Comparison of ENCODE assay signal across 1 cellular context in the genomic region with DNA sequence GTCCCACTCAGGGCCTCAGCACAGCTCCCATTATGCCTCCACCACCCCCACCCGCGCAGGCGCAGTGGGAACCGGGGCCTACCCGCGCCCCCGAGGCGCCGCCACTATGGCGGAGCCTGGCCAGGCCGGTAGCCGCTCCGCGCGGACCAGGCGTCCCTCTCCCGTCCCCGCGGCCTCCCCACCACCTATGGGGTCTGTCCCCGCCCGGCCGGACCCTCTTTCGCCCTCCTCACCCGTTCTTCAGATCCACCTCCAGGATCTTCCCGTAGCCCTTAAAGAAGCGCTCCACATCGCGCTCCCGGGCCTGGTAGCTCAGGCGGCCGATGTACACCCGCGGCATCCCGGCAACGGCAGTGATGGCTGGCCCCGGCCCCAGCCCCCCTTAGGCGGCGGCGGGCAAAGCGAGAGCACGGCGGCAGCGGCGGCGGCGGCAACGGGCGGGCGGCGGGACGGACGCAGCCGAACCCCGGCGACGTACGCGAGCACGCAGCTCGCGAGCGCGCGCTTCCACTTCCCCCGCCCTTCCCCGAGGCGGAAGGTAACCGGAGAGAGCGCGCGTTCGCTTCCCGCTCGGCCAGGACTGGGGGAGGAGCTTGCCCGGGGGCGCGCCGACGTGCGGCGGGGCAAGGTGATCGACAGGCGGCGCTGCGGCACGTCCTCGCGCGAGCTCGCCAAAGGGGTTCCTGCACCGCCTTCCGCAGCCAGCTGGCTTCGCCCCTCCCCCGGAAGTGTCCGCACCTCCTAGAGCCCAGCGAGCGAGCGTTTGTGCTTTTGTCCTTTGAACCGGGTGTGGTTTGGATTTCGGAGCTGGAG.
TF ChIP-seq lines count a peak whose summit lies in the region.

A gene (minus strand): TSS at position 488 of the 813 bp plus-strand sequence. CDS start 148 bp downstream, at position 340.

TF ChIP-seq in HepG2, 621 proteins besides CTCF, POLR2A, EP300 and RAD21 (continued from another document and continues in another):
- TF ChIP-seq ZFYVE20 (CRISPR knock-in tag; IDR thresholded peaks at IDR 0.05; ENCODE audit: borderline replicate concordance, low read depth), result peak; percentile 57; the same call in 1 of the 2 replicates
- TF ChIP-seq ZNF816 (CRISPR knock-in tag; IDR thresholded peaks at IDR 0.05; ENCODE audit: borderline replicate concordance), result no peak
- TF ChIP-seq JUNB (CRISPR knock-in tag; IDR thresholded peaks at IDR 0.05; ENCODE audit: borderline replicate concordance), result no peak
- no peak for TF ChIP-seq HOXA9 (CRISPR knock-in tag; IDR thresholded peaks at IDR 0.05; ENCODE audit: borderline replicate concordance)
- no peak for TF ChIP-seq NR2F2 (IDR thresholded peaks at IDR 0.05; ENCODE audit: borderline replicate concordance, low read depth)
- TF ChIP-seq ZNF138 (CRISPR knock-in tag; IDR thresholded peaks at IDR 0.05; ENCODE audit: low read depth), result no peak
- TF ChIP-seq, protein P1, sequence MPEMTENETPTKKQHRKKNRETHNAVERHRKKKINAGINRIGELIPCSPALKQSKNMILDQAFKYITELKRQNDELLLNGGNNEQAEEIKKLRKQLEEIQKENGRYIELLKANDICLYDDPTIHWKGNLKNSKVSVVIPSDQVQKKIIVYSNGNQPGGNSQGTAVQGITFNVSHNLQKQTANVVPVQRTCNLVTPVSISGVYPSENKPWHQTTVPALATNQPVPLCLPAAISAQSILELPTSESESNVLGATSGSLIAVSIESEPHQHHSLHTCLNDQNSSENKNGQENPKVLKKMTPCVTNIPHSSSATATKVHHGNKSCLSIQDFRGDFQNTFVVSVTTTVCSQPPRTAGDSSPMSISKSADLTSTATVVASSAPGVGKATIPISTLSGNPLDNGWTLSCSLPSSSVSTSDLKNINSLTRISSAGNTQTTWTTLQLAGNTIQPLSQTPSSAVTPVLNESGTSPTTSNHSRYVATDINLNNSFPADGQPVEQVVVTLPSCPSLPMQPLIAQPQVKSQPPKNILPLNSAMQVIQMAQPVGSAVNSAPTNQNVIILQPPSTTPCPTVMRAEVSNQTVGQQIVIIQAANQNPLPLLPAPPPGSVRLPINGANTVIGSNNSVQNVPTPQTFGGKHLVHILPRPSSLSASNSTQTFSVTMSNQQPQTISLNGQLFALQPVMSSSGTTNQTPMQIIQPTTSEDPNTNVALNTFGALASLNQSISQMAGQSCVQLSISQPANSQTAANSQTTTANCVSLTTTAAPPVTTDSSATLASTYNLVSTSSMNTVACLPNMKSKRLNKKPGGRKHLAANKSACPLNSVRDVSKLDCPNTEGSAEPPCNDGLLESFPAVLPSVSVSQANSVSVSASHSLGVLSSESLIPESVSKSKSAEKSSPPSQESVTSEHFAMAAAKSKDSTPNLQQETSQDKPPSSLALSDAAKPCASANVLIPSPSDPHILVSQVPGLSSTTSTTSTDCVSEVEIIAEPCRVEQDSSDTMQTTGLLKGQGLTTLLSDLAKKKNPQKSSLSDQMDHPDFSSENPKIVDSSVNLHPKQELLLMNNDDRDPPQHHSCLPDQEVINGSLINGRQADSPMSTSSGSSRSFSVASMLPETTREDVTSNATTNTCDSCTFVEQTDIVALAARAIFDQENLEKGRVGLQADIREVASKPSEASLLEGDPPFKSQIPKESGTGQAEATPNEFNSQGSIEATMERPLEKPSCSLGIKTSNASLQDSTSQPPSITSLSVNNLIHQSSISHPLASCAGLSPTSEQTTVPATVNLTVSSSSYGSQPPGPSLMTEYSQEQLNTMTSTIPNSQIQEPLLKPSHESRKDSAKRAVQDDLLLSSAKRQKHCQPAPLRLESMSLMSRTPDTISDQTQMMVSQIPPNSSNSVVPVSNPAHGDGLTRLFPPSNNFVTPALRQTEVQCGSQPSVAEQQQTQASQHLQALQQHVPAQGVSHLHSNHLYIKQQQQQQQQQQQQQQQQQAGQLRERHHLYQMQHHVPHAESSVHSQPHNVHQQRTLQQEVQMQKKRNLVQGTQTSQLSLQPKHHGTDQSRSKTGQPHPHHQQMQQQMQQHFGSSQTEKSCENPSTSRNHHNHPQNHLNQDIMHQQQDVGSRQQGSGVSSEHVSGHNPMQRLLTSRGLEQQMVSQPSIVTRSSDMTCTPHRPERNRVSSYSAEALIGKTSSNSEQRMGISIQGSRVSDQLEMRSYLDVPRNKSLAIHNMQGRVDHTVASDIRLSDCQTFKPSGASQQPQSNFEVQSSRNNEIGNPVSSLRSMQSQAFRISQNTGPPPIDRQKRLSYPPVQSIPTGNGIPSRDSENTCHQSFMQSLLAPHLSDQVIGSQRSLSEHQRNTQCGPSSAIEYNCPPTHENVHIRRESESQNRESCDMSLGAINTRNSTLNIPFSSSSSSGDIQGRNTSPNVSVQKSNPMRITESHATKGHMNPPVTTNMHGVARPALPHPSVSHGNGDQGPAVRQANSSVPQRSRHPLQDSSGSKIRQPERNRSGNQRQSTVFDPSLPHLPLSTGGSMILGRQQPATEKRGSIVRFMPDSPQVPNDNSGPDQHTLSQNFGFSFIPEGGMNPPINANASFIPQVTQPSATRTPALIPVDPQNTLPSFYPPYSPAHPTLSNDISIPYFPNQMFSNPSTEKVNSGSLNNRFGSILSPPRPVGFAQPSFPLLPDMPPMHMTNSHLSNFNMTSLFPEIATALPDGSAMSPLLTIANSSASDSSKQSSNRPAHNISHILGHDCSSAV (CRISPR knock-in tag; IDR thresholded peaks at IDR 0.05; ENCODE audit: borderline replicate concordance), result no peak; the same call in 1 of the 2 replicates
- TF ChIP-seq, protein P2, sequence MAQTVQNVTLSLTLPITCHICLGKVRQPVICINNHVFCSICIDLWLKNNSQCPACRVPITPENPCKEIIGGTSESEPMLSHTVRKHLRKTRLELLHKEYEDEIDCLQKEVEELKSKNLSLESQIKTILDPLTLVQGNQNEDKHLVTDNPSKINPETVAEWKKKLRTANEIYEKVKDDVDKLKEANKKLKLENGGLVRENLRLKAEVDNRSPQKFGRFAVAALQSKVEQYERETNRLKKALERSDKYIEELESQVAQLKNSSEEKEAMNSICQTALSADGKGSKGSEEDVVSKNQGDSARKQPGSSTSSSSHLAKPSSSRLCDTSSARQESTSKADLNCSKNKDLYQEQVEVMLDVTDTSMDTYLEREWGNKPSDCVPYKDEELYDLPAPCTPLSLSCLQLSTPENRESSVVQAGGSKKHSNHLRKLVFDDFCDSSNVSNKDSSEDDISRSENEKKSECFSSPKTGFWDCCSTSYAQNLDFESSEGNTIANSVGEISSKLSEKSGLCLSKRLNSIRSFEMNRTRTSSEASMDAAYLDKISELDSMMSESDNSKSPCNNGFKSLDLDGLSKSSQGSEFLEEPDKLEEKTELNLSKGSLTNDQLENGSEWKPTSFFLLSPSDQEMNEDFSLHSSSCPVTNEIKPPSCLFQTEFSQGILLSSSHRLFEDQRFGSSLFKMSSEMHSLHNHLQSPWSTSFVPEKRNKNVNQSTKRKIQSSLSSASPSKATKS (CRISPR knock-in tag; IDR thresholded peaks at IDR 0.05), result no peak
- TF ChIP-seq, protein P3, sequence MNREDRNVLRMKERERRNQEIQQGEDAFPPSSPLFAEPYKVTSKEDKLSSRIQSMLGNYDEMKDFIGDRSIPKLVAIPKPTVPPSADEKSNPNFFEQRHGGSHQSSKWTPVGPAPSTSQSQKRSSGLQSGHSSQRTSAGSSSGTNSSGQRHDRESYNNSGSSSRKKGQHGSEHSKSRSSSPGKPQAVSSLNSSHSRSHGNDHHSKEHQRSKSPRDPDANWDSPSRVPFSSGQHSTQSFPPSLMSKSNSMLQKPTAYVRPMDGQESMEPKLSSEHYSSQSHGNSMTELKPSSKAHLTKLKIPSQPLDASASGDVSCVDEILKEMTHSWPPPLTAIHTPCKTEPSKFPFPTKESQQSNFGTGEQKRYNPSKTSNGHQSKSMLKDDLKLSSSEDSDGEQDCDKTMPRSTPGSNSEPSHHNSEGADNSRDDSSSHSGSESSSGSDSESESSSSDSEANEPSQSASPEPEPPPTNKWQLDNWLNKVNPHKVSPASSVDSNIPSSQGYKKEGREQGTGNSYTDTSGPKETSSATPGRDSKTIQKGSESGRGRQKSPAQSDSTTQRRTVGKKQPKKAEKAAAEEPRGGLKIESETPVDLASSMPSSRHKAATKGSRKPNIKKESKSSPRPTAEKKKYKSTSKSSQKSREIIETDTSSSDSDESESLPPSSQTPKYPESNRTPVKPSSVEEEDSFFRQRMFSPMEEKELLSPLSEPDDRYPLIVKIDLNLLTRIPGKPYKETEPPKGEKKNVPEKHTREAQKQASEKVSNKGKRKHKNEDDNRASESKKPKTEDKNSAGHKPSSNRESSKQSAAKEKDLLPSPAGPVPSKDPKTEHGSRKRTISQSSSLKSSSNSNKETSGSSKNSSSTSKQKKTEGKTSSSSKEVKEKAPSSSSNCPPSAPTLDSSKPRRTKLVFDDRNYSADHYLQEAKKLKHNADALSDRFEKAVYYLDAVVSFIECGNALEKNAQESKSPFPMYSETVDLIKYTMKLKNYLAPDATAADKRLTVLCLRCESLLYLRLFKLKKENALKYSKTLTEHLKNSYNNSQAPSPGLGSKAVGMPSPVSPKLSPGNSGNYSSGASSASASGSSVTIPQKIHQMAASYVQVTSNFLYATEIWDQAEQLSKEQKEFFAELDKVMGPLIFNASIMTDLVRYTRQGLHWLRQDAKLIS (CRISPR knock-in tag; IDR thresholded peaks at IDR 0.05), result peak; percentile 63; the same call in 1 of the 2 replicates
- TF ChIP-seq, protein P4, sequence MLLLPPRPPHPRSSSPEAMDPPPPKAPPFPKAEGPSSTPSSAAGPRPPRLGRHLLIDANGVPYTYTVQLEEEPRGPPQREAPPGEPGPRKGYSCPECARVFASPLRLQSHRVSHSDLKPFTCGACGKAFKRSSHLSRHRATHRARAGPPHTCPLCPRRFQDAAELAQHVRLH (CRISPR knock-in tag; IDR thresholded peaks at IDR 0.05; ENCODE audit: borderline replicate concordance, low read depth), result peak; percentile 61; the same call in 1 of the 2 replicates
- no peak for TF ChIP-seq ZSCAN22 (CRISPR knock-in tag; IDR thresholded peaks at IDR 0.05)
- TF ChIP-seq, protein P5, sequence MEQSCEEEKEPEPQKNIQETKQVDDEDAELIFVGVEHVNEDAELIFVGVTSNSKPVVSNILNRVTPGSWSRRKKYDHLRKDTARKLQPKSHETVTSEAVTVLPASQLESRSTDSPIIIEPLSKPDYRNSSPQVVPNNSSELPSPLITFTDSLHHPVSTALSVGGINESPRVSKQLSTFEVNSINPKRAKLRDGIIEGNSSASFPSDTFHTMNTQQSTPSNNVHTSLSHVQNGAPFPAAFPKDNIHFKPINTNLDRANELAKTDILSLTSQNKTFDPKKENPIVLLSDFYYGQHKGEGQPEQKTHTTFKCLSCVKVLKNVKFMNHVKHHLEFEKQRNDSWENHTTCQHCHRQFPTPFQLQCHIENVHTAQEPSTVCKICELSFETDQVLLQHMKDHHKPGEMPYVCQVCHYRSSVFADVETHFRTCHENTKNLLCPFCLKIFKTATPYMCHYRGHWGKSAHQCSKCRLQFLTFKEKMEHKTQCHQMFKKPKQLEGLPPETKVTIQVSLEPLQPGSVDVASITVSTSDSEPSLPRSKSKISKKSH (CRISPR knock-in tag; IDR thresholded peaks at IDR 0.05; ENCODE audit: borderline replicate concordance), result no peak
- TF ChIP-seq ZFP37 (CRISPR knock-in tag; IDR thresholded peaks at IDR 0.05; ENCODE audit: borderline replicate concordance), result no peak
- TF ChIP-seq, protein P6, sequence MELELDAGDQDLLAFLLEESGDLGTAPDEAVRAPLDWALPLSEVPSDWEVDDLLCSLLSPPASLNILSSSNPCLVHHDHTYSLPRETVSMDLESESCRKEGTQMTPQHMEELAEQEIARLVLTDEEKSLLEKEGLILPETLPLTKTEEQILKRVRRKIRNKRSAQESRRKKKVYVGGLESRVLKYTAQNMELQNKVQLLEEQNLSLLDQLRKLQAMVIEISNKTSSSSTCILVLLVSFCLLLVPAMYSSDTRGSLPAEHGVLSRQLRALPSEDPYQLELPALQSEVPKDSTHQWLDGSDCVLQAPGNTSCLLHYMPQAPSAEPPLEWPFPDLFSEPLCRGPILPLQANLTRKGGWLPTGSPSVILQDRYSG (CRISPR knock-in tag; IDR thresholded peaks at IDR 0.05), result no peak; the same call in 1 of the 2 replicates
- TF ChIP-seq, protein P7, sequence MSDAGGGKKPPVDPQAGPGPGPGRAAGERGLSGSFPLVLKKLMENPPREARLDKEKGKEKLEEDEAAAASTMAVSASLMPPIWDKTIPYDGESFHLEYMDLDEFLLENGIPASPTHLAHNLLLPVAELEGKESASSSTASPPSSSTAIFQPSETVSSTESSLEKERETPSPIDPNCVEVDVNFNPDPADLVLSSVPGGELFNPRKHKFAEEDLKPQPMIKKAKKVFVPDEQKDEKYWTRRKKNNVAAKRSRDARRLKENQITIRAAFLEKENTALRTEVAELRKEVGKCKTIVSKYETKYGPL (CRISPR knock-in tag; IDR thresholded peaks at IDR 0.05), result no peak
- TF ChIP-seq PAF1 (CRISPR knock-in tag; IDR thresholded peaks at IDR 0.05), result no peak
- TF ChIP-seq IRX3 (CRISPR knock-in tag; IDR thresholded peaks at IDR 0.05; ENCODE audit: borderline replicate concordance, low read depth), result 0 out of 2 replicates have a peak, but pooled peaks have one; percentile 37
- TF ChIP-seq DNMT3B (CRISPR knock-in tag; conservative IDR thresholded peaks at IDR 0.05), result no peak
- TF ChIP-seq RARG (CRISPR knock-in tag; IDR thresholded peaks at IDR 0.05; ENCODE audit: low read depth), result 0 out of 2 replicates have a peak, but pooled peaks have one; percentile 73
- peak; percentile 61; the same call in 1 of the 2 replicates for TF ChIP-seq FLYWCH1 (CRISPR knock-in tag; IDR thresholded peaks at IDR 0.05)
- peak; percentile 57 for TF ChIP-seq YEATS2 (CRISPR knock-in tag; IDR thresholded peaks at IDR 0.05; ENCODE audit: borderline replicate concordance)
- TF ChIP-seq SNAI1 (CRISPR knock-in tag; IDR thresholded peaks at IDR 0.05; ENCODE audit: borderline replicate concordance), result no peak
- TF ChIP-seq, protein P8, sequence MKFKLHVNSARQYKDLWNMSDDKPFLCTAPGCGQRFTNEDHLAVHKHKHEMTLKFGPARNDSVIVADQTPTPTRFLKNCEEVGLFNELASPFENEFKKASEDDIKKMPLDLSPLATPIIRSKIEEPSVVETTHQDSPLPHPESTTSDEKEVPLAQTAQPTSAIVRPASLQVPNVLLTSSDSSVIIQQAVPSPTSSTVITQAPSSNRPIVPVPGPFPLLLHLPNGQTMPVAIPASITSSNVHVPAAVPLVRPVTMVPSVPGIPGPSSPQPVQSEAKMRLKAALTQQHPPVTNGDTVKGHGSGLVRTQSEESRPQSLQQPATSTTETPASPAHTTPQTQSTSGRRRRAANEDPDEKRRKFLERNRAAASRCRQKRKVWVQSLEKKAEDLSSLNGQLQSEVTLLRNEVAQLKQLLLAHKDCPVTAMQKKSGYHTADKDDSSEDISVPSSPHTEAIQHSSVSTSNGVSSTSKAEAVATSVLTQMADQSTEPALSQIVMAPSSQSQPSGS (CRISPR knock-in tag; IDR thresholded peaks at IDR 0.05), result peak; percentile 39; the same call in 1 of the 2 replicates
- no peak for TF ChIP-seq HNRNPL (IDR thresholded peaks at IDR 0.05; ENCODE audit: low read depth, low read length)
- TF ChIP-seq ZNF329 (CRISPR knock-in tag; IDR thresholded peaks at IDR 0.05; ENCODE audit: low read depth), result no peak
- peak; percentile 82 for TF ChIP-seq IKZF4 (CRISPR knock-in tag; IDR thresholded peaks at IDR 0.05; ENCODE audit: borderline replicate concordance, low read depth, not compliant biosample characterization)
- TF ChIP-seq CHD2 (IDR thresholded peaks at IDR 0.05; ENCODE audit: low read depth, low read length), result peak; percentile 87
- TF ChIP-seq YY1 (IDR thresholded peaks at IDR 0.05; ENCODE audit: insufficient read depth, insufficient replicate concordance, low read depth, low read length), result peak; percentile 91
- no peak for TF ChIP-seq ZNF17 (CRISPR knock-in tag; IDR thresholded peaks at IDR 0.05)
